Comparison of ENCODE assay signal across 2 cellular contexts in the genomic region with DNA sequence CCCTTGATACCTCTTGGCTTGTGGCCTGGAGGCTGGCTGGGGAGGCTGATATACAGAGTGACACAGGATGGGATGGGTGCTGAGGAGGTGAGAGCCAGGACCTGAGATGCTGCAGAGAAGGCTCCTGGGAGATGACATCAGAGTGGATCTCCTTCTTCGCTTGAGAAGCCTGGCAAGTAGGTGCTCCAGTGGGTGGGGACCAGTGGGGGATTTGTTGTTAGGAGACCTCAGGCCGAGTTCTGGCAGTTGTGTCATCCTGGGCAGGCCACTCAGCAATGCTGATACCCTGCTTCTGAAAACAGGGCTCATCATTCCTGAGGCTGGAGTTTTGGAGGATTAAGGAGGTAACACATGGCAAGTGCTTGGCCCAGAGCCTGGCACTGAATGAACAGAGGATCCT.
TF ChIP-seq lines count a peak whose summit lies in the region.

No MANE protein-coding gene starts in this region.

TF ChIP-seq in HEK293, 187 proteins besides CTCF, POLR2A, EP300 and RAD21:
- TF ChIP-seq GLIS2 (tag by site-specific recombination; IDR thresholded peaks at IDR 0.05) = no peak
- 0 out of 2 replicates have a peak, but pooled peaks have one; percentile 15 for TF ChIP-seq ZBTB17 (tag by site-specific recombination; IDR thresholded peaks at IDR 0.05)

TF ChIP-seq in K562, 482 proteins besides CTCF, POLR2A, EP300 and RAD21:
- TF ChIP-seq RCOR1 (IDR thresholded peaks at IDR 0.05; ENCODE audit: borderline replicate concordance in 1 of 2, low read depth in 2 of 2, low read length in 2 of 2) (peak; percentile 6 to 53; a peak in 1 of 4 replicates), HSF4 (CRISPR knock-in tag; IDR thresholded peaks at IDR 0.05; ENCODE audit: borderline replicate concordance) (no peak), CBX5 (IDR thresholded peaks at IDR 0.05; ENCODE audit: borderline replicate concordance, low read depth) (no peak), ZFP1 (CRISPR knock-in tag; IDR thresholded peaks at IDR 0.05) (no peak), NFATC3 (IDR thresholded peaks at IDR 0.05) (no peak), HNRNPL (IDR thresholded peaks at IDR 0.05; ENCODE audit: low read depth, low read length) (no peak), XRCC4 (IDR thresholded peaks at IDR 0.05; ENCODE audit: extremely low read depth, insufficient read depth, insufficient read length) (no peak), BRD4 (IDR thresholded peaks at IDR 0.05) (no peak), RBM34 (IDR thresholded peaks at IDR 0.05; ENCODE audit: borderline replicate concordance, insufficient read depth, low read length) (no peak)
